ENCODE assay signal across 15 cellular contexts in genomic region chr13:76638882-76639281, GRCh38.
"Had no signal": no experiment of that assay in that cellular context is flagged by ENCODE, and none has a peak within 500 bp of the region (broad histone marks: within the 10 kb centered on the region; RNA-seq: fewer than 3 reads in every experiment).

No MANE protein-coding gene starts in this region.

- DNase-seq: activated CD4-positive, alpha-beta T cell treated with anti-CD3 and anti-CD28 coated beads, Interleukin-2, amount 50 U/mL, for 4 hours; activated CD4-positive, CD25-positive, alpha-beta regulatory T cell treated with anti-CD3 and anti-CD28 coated beads, Interleukin-2, amount 50 U/mL, for 72 hours; activated T-cell treated with anti-CD3 and anti-CD28 coated beads, Interleukin-2, amount 50 U/mL, for 24 hours; caudate nucleus; immature natural killer cell; left cardiac atrium; naive thymus-derived CD4-positive, alpha-beta T cell; stimulated activated CD4-positive, alpha-beta T cell treated with anti-CD3 and anti-CD28 coated beads, Interleukin-4, amount 100 ng/mL, for 24 hours; stimulated activated naive CD4-positive, alpha-beta T cell treated with Interleukin-2 at 50 U/mL for 16 hours; T-helper 1 cell; T1000; transverse colon had no signal

- H3K4me3 ChIP-seq: transverse colon had no signal

- ATAC-seq: esophagus mucosa; left cardiac atrium; naive thymus-derived CD4-positive, alpha-beta T cell; SK-N-SH treated with all-trans-retinoic acid at 6 μM for 48 hours had no signal

- H3K36me3 Mint-ChIP-seq: activated naive CD4-positive, alpha-beta T cell treated with anti-CD3 and anti-CD28 coated beads, Interleukin-2, amount 50 U/mL, for 24 hours; immature natural killer cell; naive thymus-derived CD4-positive, alpha-beta T cell had no signal

- H3K9me3 Mint-ChIP-seq: activated naive CD4-positive, alpha-beta T cell treated with anti-CD3 and anti-CD28 coated beads, Interleukin-2, amount 50 U/mL, for 24 hours; activated T-cell treated with anti-CD3 and anti-CD28 coated beads, Interleukin-2, amount 50 U/mL, for 24 hours; naive thymus-derived CD4-positive, alpha-beta T cell had no signal

- H3K36me3 ChIP-seq: transverse colon had no signal

- H3K27me3 ChIP-seq: transverse colon had no signal

- H3K4me1 Mint-ChIP-seq: activated naive CD4-positive, alpha-beta T cell treated with anti-CD3 and anti-CD28 coated beads, Interleukin-2, amount 50 U/mL, for 24 hours; immature natural killer cell; naive thymus-derived CD4-positive, alpha-beta T cell had no signal

- H3K4me3 Mint-ChIP-seq: activated naive CD4-positive, alpha-beta T cell treated with anti-CD3 and anti-CD28 coated beads, Interleukin-2, amount 50 U/mL, for 24 hours; activated T-cell treated with anti-CD3 and anti-CD28 coated beads, Interleukin-2, amount 50 U/mL, for 24 hours; immature natural killer cell; naive thymus-derived CD4-positive, alpha-beta T cell had no signal

- H3K27ac Mint-ChIP-seq: activated naive CD4-positive, alpha-beta T cell treated with anti-CD3 and anti-CD28 coated beads, Interleukin-2, amount 50 U/mL, for 24 hours; activated T-cell treated with anti-CD3 and anti-CD28 coated beads, Interleukin-2, amount 50 U/mL, for 24 hours; immature natural killer cell; naive thymus-derived CD4-positive, alpha-beta T cell had no signal

- H3K9me3 ChIP-seq: transverse colon had no signal
